ENCODE assay signal across 2 cellular contexts in genomic region chr9:7081065-7081600, GRCh38.
TF ChIP-seq lines count a peak whose summit lies in the region.

No MANE protein-coding gene starts in this region.

TF ChIP-seq in WTC11, 78 proteins besides CTCF, POLR2A, EP300 and RAD21 (continued from another document):
- TF ChIP-seq MAX (CRISPR knock-in tag; IDR thresholded peaks at IDR 0.05): no peak
- no peak for TF ChIP-seq FOXJ3 (CRISPR knock-in tag; IDR thresholded peaks at IDR 0.05; ENCODE audit: borderline replicate concordance)
- TF ChIP-seq, protein P1, sequence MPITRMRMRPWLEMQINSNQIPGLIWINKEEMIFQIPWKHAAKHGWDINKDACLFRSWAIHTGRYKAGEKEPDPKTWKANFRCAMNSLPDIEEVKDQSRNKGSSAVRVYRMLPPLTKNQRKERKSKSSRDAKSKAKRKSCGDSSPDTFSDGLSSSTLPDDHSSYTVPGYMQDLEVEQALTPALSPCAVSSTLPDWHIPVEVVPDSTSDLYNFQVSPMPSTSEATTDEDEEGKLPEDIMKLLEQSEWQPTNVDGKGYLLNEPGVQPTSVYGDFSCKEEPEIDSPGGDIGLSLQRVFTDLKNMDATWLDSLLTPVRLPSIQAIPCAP (CRISPR knock-in tag; IDR thresholded peaks at IDR 0.05): no peak
- TF ChIP-seq SMAD4 (CRISPR knock-in tag; IDR thresholded peaks at IDR 0.05): no peak

TF ChIP-seq in SK-N-SH treated with all-trans-retinoic acid at 6 μM for 48 hours, 23 proteins besides CTCF, POLR2A, EP300 and RAD21 (continued from another document):
- TF ChIP-seq BACH2 (CRISPR knock-in tag; IDR thresholded peaks at IDR 0.05; ENCODE audit: borderline replicate concordance): no peak
- no peak for TF ChIP-seq RARB (CRISPR knock-in tag; IDR thresholded peaks at IDR 0.05)
- no peak for TF ChIP-seq TCF4 (CRISPR knock-in tag; IDR thresholded peaks at IDR 0.05; ENCODE audit: borderline replicate concordance)
- TF ChIP-seq PPARA (CRISPR knock-in tag; IDR thresholded peaks at IDR 0.05; ENCODE audit: borderline replicate concordance): no peak
- no peak for TF ChIP-seq ZNF8 (CRISPR knock-in tag; IDR thresholded peaks at IDR 0.05)
- TF ChIP-seq ARNTL (CRISPR knock-in tag; IDR thresholded peaks at IDR 0.05; ENCODE audit: borderline replicate concordance, low read depth): no peak
